ENCODE assay signal across 16 cellular contexts in genomic region chr9:87446527-87446926, GRCh38.
"Had no signal": no experiment of that assay in that cellular context is flagged by ENCODE, and none has a peak within 500 bp of the region (broad histone marks: within the 10 kb centered on the region; RNA-seq: fewer than 3 reads in every experiment).

No MANE protein-coding gene starts in this region.

- H3K27ac Mint-ChIP-seq: dendritic cell treated with granulocyte-macrophage colony-stimulating factor and Interleukin-4, amounts not matched to agents 40 ng/mL and 50 ng/mL, for 4 days had no signal

- H3K27me3 ChIP-seq: hepatocyte, sigmoid colon, suprapubic skin, thyroid gland, upper lobe of left lung, vagina had no signal

- H3K9me3 ChIP-seq: sigmoid colon, suprapubic skin, thyroid gland, upper lobe of left lung, vagina had no signal

- H3K9me3 Mint-ChIP-seq: dendritic cell treated with granulocyte-macrophage colony-stimulating factor and Interleukin-4, amounts not matched to agents 40 ng/mL and 50 ng/mL, for 4 days had no signal

- H3K27ac ChIP-seq: hepatocyte, sigmoid colon, skin epidermis, suprapubic skin, thyroid gland, upper lobe of left lung, vagina had no signal

- H3K36me3 ChIP-seq: sigmoid colon, suprapubic skin, thyroid gland, upper lobe of left lung, vagina had no signal

- H3K79me2 ChIP-seq: hepatocyte had no signal

- DNase-seq: erythroblast; foreskin melanocyte; head of caudate nucleus; kidney glomerular epithelial cell; naive thymus-derived CD4-positive, alpha-beta T cell; sigmoid colon; stimulated activated CD4-positive, alpha-beta T cell treated with anti-CD3 and anti-CD28 coated beads, Interleukin-12 subunit alpha, Interleukin-12 subunit beta, amount 100 ng/mL, for 4 hours; thyroid gland; upper lobe of left lung had no signal

- FAIRE-seq: endothelial cell of umbilical vein, islet of Langerhans had no signal

- H3K36me3 Mint-ChIP-seq: naive thymus-derived CD4-positive, alpha-beta T cell had no signal

- H3K4me1 ChIP-seq: sigmoid colon, suprapubic skin, thyroid gland, upper lobe of left lung, vagina had no signal

- H3K27me3 Mint-ChIP-seq: dendritic cell treated with granulocyte-macrophage colony-stimulating factor and Interleukin-4, amounts not matched to agents 40 ng/mL and 50 ng/mL, for 4 days had no signal

- H3K4me3 Mint-ChIP-seq: dendritic cell treated with granulocyte-macrophage colony-stimulating factor and Interleukin-4, amounts not matched to agents 40 ng/mL and 50 ng/mL, for 4 days had no signal

- H3K4me3 ChIP-seq: hepatocyte, sigmoid colon, skin epidermis, suprapubic skin, thyroid gland, vagina had no signal
